Comparison of ENCODE assay signal across 1 cellular context in the genomic region with DNA sequence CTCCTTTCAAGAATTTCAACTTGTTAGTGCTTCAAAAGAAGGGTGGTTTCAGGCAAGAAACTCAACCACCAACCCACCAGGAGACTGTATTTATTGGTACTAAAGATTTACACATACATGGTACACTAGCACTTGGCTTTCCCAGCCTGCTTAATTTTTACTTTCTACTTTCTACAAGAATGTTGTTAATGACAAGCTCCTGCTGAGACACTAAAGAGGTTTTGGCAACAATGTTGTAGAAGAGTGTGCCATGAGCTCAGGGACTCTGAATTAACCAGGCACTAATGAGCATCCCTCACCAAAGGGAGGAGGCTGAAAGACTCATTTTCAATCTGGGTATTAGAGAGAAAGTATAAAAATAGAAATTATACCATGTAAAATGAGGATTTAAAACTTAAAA.
TF ChIP-seq lines count a peak whose summit lies in the region.

No MANE protein-coding gene starts in this region.

TF ChIP-seq in GM23338, 12 proteins besides CTCF, POLR2A, EP300 and RAD21 (continued from another document):
- TF ChIP-seq REST (IDR thresholded peaks at IDR 0.05; ENCODE audit: unreplicated experiment) (no peak), NANOG (IDR thresholded peaks at IDR 0.05; ENCODE audit: borderline replicate concordance) (no peak), POLR2AphosphoS5 (IDR thresholded peaks at IDR 0.05; ENCODE audit: low read depth) (no peak), JUNB (IDR thresholded peaks at IDR 0.05; ENCODE audit: unreplicated experiment) (no peak), ZNF114 (CRISPR knock-in tag; IDR thresholded peaks at IDR 0.05) (no peak), EZH2 (IDR thresholded peaks at IDR 0.05; ENCODE audit: low read depth, unreplicated experiment) (no peak), EZH2phosphoT487 (IDR thresholded peaks at IDR 0.05; ENCODE audit: unreplicated experiment) (no peak), CREB1 (CRISPR knock-in tag; IDR thresholded peaks at IDR 0.05; ENCODE audit: low read depth) (no peak), ZNF331 (CRISPR knock-in tag; IDR thresholded peaks at IDR 0.05; ENCODE audit: low read depth) (no peak), STAT1 (IDR thresholded peaks at IDR 0.05; ENCODE audit: unreplicated experiment) (no peak)
